Comparison of ENCODE assay signal across 18 cellular contexts in the genomic region with DNA sequence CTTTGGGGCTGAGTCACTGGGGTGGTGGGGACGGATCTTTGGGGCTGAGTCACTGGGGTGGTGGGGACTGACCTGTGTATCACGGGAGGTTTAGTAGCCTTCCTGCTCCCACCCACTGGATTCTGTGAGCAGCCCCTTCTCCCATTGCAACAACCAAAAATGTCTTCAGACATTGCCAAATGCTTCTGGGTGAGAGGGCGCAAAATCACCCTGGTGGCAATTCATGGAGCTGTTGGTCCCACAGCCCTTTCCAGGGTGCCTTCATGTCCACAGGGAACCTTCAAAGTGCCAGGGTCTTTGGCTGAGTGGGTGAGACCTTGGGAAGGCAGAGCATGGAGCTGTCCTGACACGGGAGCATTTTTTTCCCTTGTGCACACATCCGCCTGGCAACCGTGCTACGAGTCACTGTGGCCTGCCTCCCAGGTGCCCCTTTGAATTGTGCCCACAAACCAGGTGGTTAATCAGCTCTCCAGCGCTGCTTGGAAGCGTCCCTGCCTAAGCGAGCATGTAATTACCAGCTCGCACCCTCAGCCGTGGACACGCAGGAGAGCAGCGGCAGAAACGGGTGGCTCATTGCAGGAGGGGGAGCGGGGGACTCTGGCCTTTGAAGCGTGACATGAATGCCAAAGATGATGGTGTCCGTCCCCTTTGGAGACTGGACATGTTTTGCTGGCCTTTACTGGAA. TPM values are rescaled to one million over a fixed set of nuclear protein-coding genes. Genes with fewer than 3 reads are reported as not detected.
DNase-seq lines count a peak whose midpoint lies in the region; ATAC-seq, FAIRE-seq and TF ChIP-seq lines count a peak whose summit lies in the region.
"Had no signal": no experiment of that assay in that cellular context is flagged by ENCODE, and none has a peak within 500 bp of the region (broad histone marks: within the 10 kb centered on the region; RNA-seq: fewer than 3 reads in every experiment).

No MANE protein-coding gene starts in this region.

- H3K9me3 ChIP-seq in vagina = no peaks in the 10 kb centered on the region
- H3K9me3 ChIP-seq: adrenal gland, ovary had no signal

- peak; percentile 97 for FAIRE-seq in RCC 7860 (lab: Jason Lieb, UNC)
- FAIRE-seq: G401.6 had no signal

- H3K4me1 Mint-ChIP-seq in stimulated activated naive CD8-positive, alpha-beta T cell treated with anti-CD3 and anti-CD28 coated beads, Interleukin-15, amount 100 ng/mL, for 72 hours = peaks cover 8% of the 10 kb centered on the region
- no peaks in the 10 kb centered on the region for H3K4me1 Mint-ChIP-seq in activated CD4-positive, alpha-beta T cell treated with anti-CD3 and anti-CD28 coated beads, Interleukin-2, amount 10 ng/mL, durations not matched to agents 7 days and 5 days
- H3K4me1 Mint-ChIP-seq in immature natural killer cell = no peaks in the 10 kb centered on the region

- no peak overlapping the region for H3K4me3 ChIP-seq in vagina
- H3K4me3 ChIP-seq: adrenal gland, gastrocnemius medialis, lung, ovary had no signal

- ATAC-seq in stimulated activated naive CD8-positive, alpha-beta T cell treated with anti-CD3 and anti-CD28 coated beads, Interleukin-15, Interleukin-2, amounts not matched to agents 100 U/mL and 50 U/mL, for 24 hours = peak; percentile 59
- no peak for ATAC-seq in stimulated activated naive CD8-positive, alpha-beta T cell treated with anti-CD3 and anti-CD28 coated beads, Interleukin-15, amount 100 ng/mL, for 72 hours
- ATAC-seq in foreskin keratinocyte = peak; percentile 54
- ATAC-seq in GM21786 (IDR thresholded peaks at IDR 0.05; ENCODE audit: unreplicated experiment) = no peak
- ATAC-seq: gastrocnemius medialis had no signal

- H3K27ac Mint-ChIP-seq in stimulated activated naive CD8-positive, alpha-beta T cell treated with anti-CD3 and anti-CD28 coated beads, Interleukin-15, amount 100 ng/mL, for 72 hours = no peak overlapping the region
- H3K27ac Mint-ChIP-seq in activated CD4-positive, alpha-beta T cell treated with anti-CD3 and anti-CD28 coated beads, Interleukin-2, amount 10 ng/mL, durations not matched to agents 7 days and 5 days = no peak overlapping the region
- no peak overlapping the region for H3K27ac Mint-ChIP-seq in immature natural killer cell
- H3K27ac Mint-ChIP-seq: stimulated activated naive CD8-positive, alpha-beta T cell treated with anti-CD3 and anti-CD28 coated beads, Interleukin-15, Interleukin-2, amounts not matched to agents 100 ng/mL and 50 ng/mL, for 24 hours had no signal

- CTCF ChIA-PET in activated CD4-positive, alpha-beta T cell treated with anti-CD3 and anti-CD28 coated beads, Interleukin-2, amount 10 ng/mL, durations not matched to agents 7 days and 5 days (lab: Charles Lee) = no interaction called here

- H3K9me3 Mint-ChIP-seq in stimulated activated naive CD8-positive, alpha-beta T cell treated with anti-CD3 and anti-CD28 coated beads, Interleukin-15, amount 100 ng/mL, for 72 hours = peaks cover 13 to 17% of the 10 kb centered on the region in 2 donors
- peaks cover 6% of the 10 kb centered on the region for H3K9me3 Mint-ChIP-seq in activated CD4-positive, alpha-beta T cell treated with anti-CD3 and anti-CD28 coated beads, Interleukin-2, amount 10 ng/mL, durations not matched to agents 7 days and 5 days
- H3K9me3 Mint-ChIP-seq in immature natural killer cell = peaks cover 0 to 8% (median 4%) of the 10 kb centered on the region in 6 donors

- H3K4me1 ChIP-seq in foreskin keratinocyte (no peaks in the 10 kb centered on the region), vagina (no peaks in the 10 kb centered on the region)
- H3K4me1 ChIP-seq: adrenal gland, gastrocnemius medialis had no signal

- peak; percentile 13 for DNase-seq in stimulated activated naive CD8-positive, alpha-beta T cell treated with anti-CD3 and anti-CD28 coated beads, Interleukin-15, Interleukin-2, amounts not matched to agents 100 U/mL and 50 U/mL, for 24 hours
- no peak for DNase-seq in stimulated activated naive CD8-positive, alpha-beta T cell treated with anti-CD3 and anti-CD28 coated beads, Interleukin-15, amount 100 ng/mL, for 72 hours
- DNase-seq in RCC 7860 (ENCODE audit: low spot score) (peak; percentile 94), foreskin keratinocyte (no peak), vagina (ENCODE audit: extremely low spot score in 2 of 2) (peak; percentile 58 to 79), immature natural killer cell (no peak)
- no peak for DNase-seq in activated CD4-positive, alpha-beta T cell treated with anti-CD3 and anti-CD28 coated beads, Interleukin-2, amount 10 ng/mL, durations not matched to agents 7 days and 5 days
- DNase-seq: activated CD8-positive, alpha-beta memory T cell treated with anti-CD3 and anti-CD28 coated beads for 24 hours; gastrocnemius medialis; NCI-H2029; OCI-M1; ovary had no signal

- no peak overlapping the region for H3K4me3 Mint-ChIP-seq in stimulated activated naive CD8-positive, alpha-beta T cell treated with anti-CD3 and anti-CD28 coated beads, Interleukin-15, amount 100 ng/mL, for 72 hours
- H3K4me3 Mint-ChIP-seq in activated CD4-positive, alpha-beta T cell treated with anti-CD3 and anti-CD28 coated beads, Interleukin-2, amount 10 ng/mL, durations not matched to agents 7 days and 5 days = no peak overlapping the region
- no peak overlapping the region for H3K4me3 Mint-ChIP-seq in immature natural killer cell
- H3K4me3 Mint-ChIP-seq: stimulated activated naive CD8-positive, alpha-beta T cell treated with anti-CD3 and anti-CD28 coated beads, Interleukin-15, Interleukin-2, amounts not matched to agents 100 ng/mL and 50 ng/mL, for 24 hours had no signal

- TF ChIP-seq CTCF in foreskin keratinocyte (conservative IDR thresholded peaks at IDR 0.05) (no peak), vagina (IDR thresholded peaks at IDR 0.05) (no peak)

- no peaks in the 10 kb centered on the region for H3K36me3 ChIP-seq in vagina
- H3K36me3 ChIP-seq: adrenal gland, gastrocnemius medialis, ovary had no signal

- intact Hi-C loops in vagina (cut with DNase I) = no loop called here

- H3K27ac ChIP-seq in foreskin keratinocyte (no peak overlapping the region), vagina (no peak overlapping the region)
- H3K27ac ChIP-seq: adrenal gland, gastrocnemius medialis, ovary had no signal

- H3K27me3 ChIP-seq in foreskin keratinocyte (peaks cover 4% of the 10 kb centered on the region), vagina (no peaks in the 10 kb centered on the region)
- H3K27me3 ChIP-seq: ovary had no signal

- POLR2A ChIA-PET in activated CD4-positive, alpha-beta T cell treated with anti-CD3 and anti-CD28 coated beads, Interleukin-2, amount 10 ng/mL, durations not matched to agents 7 days and 5 days (lab: Charles Lee) = no interaction called here

- no peak for TF ChIP-seq POLR2A in vagina (IDR thresholded peaks at IDR 0.05)

- no peaks in the 10 kb centered on the region for H3K36me3 Mint-ChIP-seq in activated CD4-positive, alpha-beta T cell treated with anti-CD3 and anti-CD28 coated beads, Interleukin-2, amount 10 ng/mL, durations not matched to agents 7 days and 5 days (ENCODE audit: low read depth)
- peaks cover 0 to 4% (median 0%) of the 10 kb centered on the region in 3 donors for H3K36me3 Mint-ChIP-seq in immature natural killer cell

- peaks cover 16% of the 10 kb centered on the region for H3K27me3 Mint-ChIP-seq in stimulated activated naive CD8-positive, alpha-beta T cell treated with anti-CD3 and anti-CD28 coated beads, Interleukin-15, amount 100 ng/mL, for 72 hours
- H3K27me3 Mint-ChIP-seq in activated CD4-positive, alpha-beta T cell treated with anti-CD3 and anti-CD28 coated beads, Interleukin-2, amount 10 ng/mL, durations not matched to agents 7 days and 5 days = peaks cover 3% of the 10 kb centered on the region
- peaks cover 0 to 3% (median 3%) of the 10 kb centered on the region in 3 donors for H3K27me3 Mint-ChIP-seq in immature natural killer cell (ENCODE audit: low read depth in 3 of 3)

RNA-seq across cellular contexts. Expression of a gene that starts 27.4 kb away (rescaled TPM):
- 2.1 and 4.4 TPM in 2 replicates for total RNA-seq in foreskin keratinocyte
- polyA plus RNA-seq in foreskin keratinocyte = 2.2 and 3.5 TPM in 2 replicates
- 0.98 TPM for total RNA-seq in vagina
- not detected for total RNA-seq in activated CD4-positive, alpha-beta T cell treated with anti-CD3 and anti-CD28 coated beads, Interleukin-2, amount 10 ng/mL, durations not matched to agents 7 days and 5 days
- polyA plus RNA-seq in immature natural killer cell = not detected
- total RNA-seq: T-helper 2 cell treated with Interferon-gamma antibody and Interleukin-4, amounts not matched to agents 100 ng/mL and 5 ng/mL, for 36 hours had no signal

Comparison
In these comparisons a context has a peak if more than half of its experiments do, and no peak if none do; other contexts are left out.
1. ATAC-seq: peak in stimulated activated naive CD8-positive, alpha-beta T cell treated with anti-CD3 and anti-CD28 coated beads, Interleukin-15, Interleukin-2, amounts not matched to agents 100 U/mL and 50 U/mL, for 24 hours (single experiment) and foreskin keratinocyte (single experiment); none in stimulated activated naive CD8-positive, alpha-beta T cell treated with anti-CD3 and anti-CD28 coated beads, Interleukin-15, amount 100 ng/mL, for 72 hours (single experiment) and GM21786 (single experiment).
2. DNase-seq: peak in stimulated activated naive CD8-positive, alpha-beta T cell treated with anti-CD3 and anti-CD28 coated beads, Interleukin-15, Interleukin-2, amounts not matched to agents 100 U/mL and 50 U/mL, for 24 hours (single experiment), RCC 7860 (single experiment) and vagina (2 of 2); none in stimulated activated naive CD8-positive, alpha-beta T cell treated with anti-CD3 and anti-CD28 coated beads, Interleukin-15, amount 100 ng/mL, for 72 hours (0 of 2), foreskin keratinocyte (0 of 2), activated CD4-positive, alpha-beta T cell treated with anti-CD3 and anti-CD28 coated beads, Interleukin-2, amount 10 ng/mL, durations not matched to agents 7 days and 5 days (single experiment) and immature natural killer cell (0 of 3).